In genomic region chr16:54928421-54929089, GRCh38 we compare ENCODE assay signal across 8 cellular contexts. TPM values are rescaled to one million over a fixed set of nuclear protein-coding genes. Genes with fewer than 3 reads are reported as not detected.
DNase-seq lines count a peak whose midpoint lies in the region; ATAC-seq, FAIRE-seq and TF ChIP-seq lines count a peak whose summit lies in the region.

No MANE protein-coding gene starts in this region.

- ATAC-seq in DND-41 (ENCODE audit: insufficient read depth, low read depth) (peak; percentile 51), GM19452 (IDR thresholded peaks at IDR 0.05; ENCODE audit: unreplicated experiment) (peak; percentile 41), HG03439 (IDR thresholded peaks at IDR 0.05; ENCODE audit: unreplicated experiment) (peak; percentile 64)

- H4K20me1 ChIP-seq in DND-41 (ENCODE audit: insufficient read depth, low read length), result peaks cover 28% of the 10 kb centered on the region

- H3K4me3 ChIP-seq in DND-41 (ENCODE audit: low read depth in 1 of 2, low read length in 2 of 2) (peak overlapping the region; percentile 37 to 85; a peak in 3 of 4 replicates), bronchial epithelial cell (ENCODE audit: low read depth, low read length) (peak overlapping the region; percentile 77)

- H3K36me3 Mint-ChIP-seq in stimulated activated naive CD8-positive, alpha-beta T cell treated with anti-CD3 and anti-CD28 coated beads, Interleukin-15, Interleukin-2, amounts not matched to agents 100 ng/mL and 50 ng/mL, for 24 hours (ENCODE audit: low read depth), result peaks cover 10% of the 10 kb centered on the region

- H3K9me3 Mint-ChIP-seq in stimulated activated naive CD8-positive, alpha-beta T cell treated with anti-CD3 and anti-CD28 coated beads, Interleukin-15, Interleukin-2, amounts not matched to agents 100 ng/mL and 50 ng/mL, for 24 hours, result peaks cover 6% of the 10 kb centered on the region

- no peak overlapping the region for H3K27ac Mint-ChIP-seq in stimulated activated naive CD8-positive, alpha-beta T cell treated with anti-CD3 and anti-CD28 coated beads, Interleukin-15, Interleukin-2, amounts not matched to agents 100 ng/mL and 50 ng/mL, for 24 hours

- FAIRE-seq in bronchial epithelial cell (lab: Jason Lieb, UNC), result no peak

- H3K9me3 ChIP-seq in DND-41 (ENCODE audit: insufficient read depth, low read length, severe bottlenecking), result no peaks in the 10 kb centered on the region

- H3K79me2 ChIP-seq in DND-41 (ENCODE audit: insufficient read depth, low read length), result peaks cover 88% of the 10 kb centered on the region

- H3K9ac ChIP-seq in DND-41 (ENCODE audit: low read depth, low read length), result peak overlapping the region; percentile 99

- peak overlapping the region; percentile 71 for H3K4me2 ChIP-seq in DND-41 (ENCODE audit: insufficient read depth, low read length)

- peaks cover 35% of the 10 kb centered on the region for H3K4me1 Mint-ChIP-seq in stimulated activated naive CD8-positive, alpha-beta T cell treated with anti-CD3 and anti-CD28 coated beads, Interleukin-15, Interleukin-2, amounts not matched to agents 100 ng/mL and 50 ng/mL, for 24 hours (ENCODE audit: low read depth)

- H3K27me3 ChIP-seq in DND-41 (ENCODE audit: insufficient read depth, low read length, poor library complexity), result no peaks in the 10 kb centered on the region
- H3K27me3 ChIP-seq in bronchial epithelial cell (ENCODE audit: control insufficient read depth, insufficient read depth, low read length), result no peaks in the 10 kb centered on the region

- peaks cover 48% of the 10 kb centered on the region for H3K4me1 ChIP-seq in DND-41 (ENCODE audit: insufficient read depth, low read length)

- peak overlapping the region; percentile 99 for H3K27ac ChIP-seq in DND-41 (ENCODE audit: low read length)

- DNase-seq in DND-41 (peak; percentile 88), RPMI7951 (ENCODE audit: low read depth) (peak; percentile 80), bronchial epithelial cell (ENCODE audit: low read depth) (no peak), kidney tubule cell (ENCODE audit: low spot score) (peak; percentile 42), NCI-H2107 (lab: John Stamatoyannopoulos, UW) (no peak)

- H3K4me3 Mint-ChIP-seq in stimulated activated naive CD8-positive, alpha-beta T cell treated with anti-CD3 and anti-CD28 coated beads, Interleukin-15, Interleukin-2, amounts not matched to agents 100 ng/mL and 50 ng/mL, for 24 hours, result peak overlapping the region; percentile 81

- H3K36me3 ChIP-seq in DND-41 (ENCODE audit: insufficient read depth, low read length), result peaks cover 25% of the 10 kb centered on the region
- H3K36me3 ChIP-seq in bronchial epithelial cell (ENCODE audit: control insufficient read depth, insufficient read depth, low read length), result peaks cover under 1% of the 10 kb centered on the region

- no peak for TF ChIP-seq CTCF in DND-41 (IDR thresholded peaks at IDR 0.05; ENCODE audit: borderline replicate concordance, extremely low read depth, low read length, poor library complexity, severe bottlenecking)
- no peak for TF ChIP-seq CTCF in bronchial epithelial cell (IDR thresholded peaks at IDR 0.05; ENCODE audit: insufficient read depth, low read length, severe bottlenecking)

- peak overlapping the region; percentile 72 for H2AFZ ChIP-seq in DND-41 (ENCODE audit: low read depth, low read length)

- peaks cover 68% of the 10 kb centered on the region for H3K27me3 Mint-ChIP-seq in stimulated activated naive CD8-positive, alpha-beta T cell treated with anti-CD3 and anti-CD28 coated beads, Interleukin-15, Interleukin-2, amounts not matched to agents 100 ng/mL and 50 ng/mL, for 24 hours

RNA-seq across cellular contexts. Expression of gene IRX5, which starts 2.1 kb away (rescaled TPM):
- 4.0 and 4.3 TPM in 2 replicates for total RNA-seq in RPMI7951 (2014; rRNA removed; shearing (Covaris generic))
- total RNA-seq in bronchial epithelial cell, result 6.1 and 6.3 TPM in 2 replicates

Comparison
In these comparisons a context has a peak if more than half of its experiments do, and no peak if none do; other contexts are left out.
1. DNase-seq: peak in DND-41 (single experiment), RPMI7951 (single experiment) and kidney tubule cell (single experiment); none in bronchial epithelial cell (single experiment) and NCI-H2107 (single experiment).
2. Peak in every context shown above with its lines, with median percentiles within 50 percentile points of each other: ATAC-seq.